Comparison of ENCODE assay signal across 8 cellular contexts in genomic region chr2:85887566-85888019, GRCh38. TPM values are rescaled to one million over a fixed set of nuclear protein-coding genes. Genes with fewer than 3 reads are reported as not detected.
DNase-seq lines count a peak whose midpoint lies in the region; ATAC-seq and TF ChIP-seq lines count a peak whose summit lies in the region.

No MANE protein-coding gene starts in this region.

- H3K27me3 Mint-ChIP-seq in activated T-helper 17 cell treated with anti-CD3 and anti-CD28 coated beads, Interleukin-2, amount 50 U/mL, for 72 hours: no peaks in the 10 kb centered on the region
- peaks cover 10% of the 10 kb centered on the region for H3K27me3 Mint-ChIP-seq in neural crest cell (ENCODE audit: low read depth)

- ATAC-seq in Panc1: peak; percentile 26; the same call in 1 of the 2 replicates
- ATAC-seq in activated T-helper 17 cell treated with anti-CD3 and anti-CD28 coated beads, Interleukin-2, amount 50 U/mL, for 72 hours (replicated peaks): peak; percentile 43

- peak overlapping the region; percentile 14 for H3K27ac Mint-ChIP-seq in activated T-helper 17 cell treated with anti-CD3 and anti-CD28 coated beads, Interleukin-2, amount 50 U/mL, for 72 hours
- H3K27ac Mint-ChIP-seq in neural crest cell (ENCODE audit: unreplicated experiment): no peak overlapping the region

- H3K79me2 ChIP-seq in GM23248 (ENCODE audit: insufficient read depth): peaks cover 37% of the 10 kb centered on the region

- H3F3A ChIP-seq in GM23248 (ENCODE audit: insufficient read depth): peaks cover 25% of the 10 kb centered on the region

- CTCF ChIA-PET in Panc1 (lab: Charles Lee): interaction anchor here (1.0 kb wide), 1 partner anchor 44 kb away, joined by 4 read pairs; no protein-coding TSS in a partner anchor

- H3K4me3 ChIP-seq in GM23248 (peak overlapping the region; percentile 85), Panc1 (ENCODE audit: low read depth in 2 of 2, low read length in 2 of 2) (peak overlapping the region; percentile 64 to 86), fibroblast of pulmonary artery (replicated peaks; ENCODE audit: low read depth, low read length) (peak overlapping the region; percentile 93), tibial nerve (peak overlapping the region; percentile 52 to 96 (median 77))

- WGBS in GM23248 (ENCODE audit: low coverage in 1 of 2, low lambda C conversion rate in 2 of 2, missing lambda C conversion rate in 2 of 2), 2 experiments: 1 to 3% methylated on average over 10 of the region's 10 CpGs
- 3% methylated on average over 10 of the region's 10 CpGs for WGBS in tibial nerve, 2 donors

- TF ChIP-seq CTCF in Panc1 (IDR thresholded peaks at IDR 0.05) (no peak), fibroblast of pulmonary artery (IDR thresholded peaks at IDR 0.05; ENCODE audit: low read length, missing control alignments) (peak; percentile 37), neural crest cell (conservative IDR thresholded peaks at IDR 0.05) (peak; percentile 31), tibial nerve (IDR thresholded peaks at IDR 0.05) (peak in 3 of 5 experiments; percentile 6 to 30 (median 9))

- DNase-seq in AG08395 (ENCODE audit: low spot score) (peak; percentile 35), GM23248 (peak; percentile 84), Panc1 (ENCODE audit: low read depth, low spot score) (no peak), fibroblast of pulmonary artery (ENCODE audit: low read depth) (peak; percentile 47), neural crest cell (ENCODE audit: low read depth, low spot score) (no peak), tibial nerve (ENCODE audit: low spot score in 2 of 2) (peak in 1 of 2 donors; percentile 27), NCI-H2029 treated with DMSO at 0.1 percent for 48 hours (lab: John Stamatoyannopoulos, UW) (no peak)

- no peaks in the 10 kb centered on the region for H3K9me3 ChIP-seq in GM23248 (ENCODE audit: low read depth)
- H3K9me3 ChIP-seq in Panc1 (ENCODE audit: control insufficient read depth, insufficient read depth, low read depth, low read length): no peaks in the 10 kb centered on the region
- no peaks in the 10 kb centered on the region for H3K9me3 ChIP-seq in tibial nerve

- no peaks in the 10 kb centered on the region for H3K9me2 ChIP-seq in GM23248 (ENCODE audit: insufficient read depth)

- H3K27me3 ChIP-seq in GM23248 (replicated peaks; ENCODE audit: insufficient read depth) (no peaks in the 10 kb centered on the region), Panc1 (ENCODE audit: control insufficient read depth, insufficient read depth, low read length) (0 out of 2 replicates have a peak, but pooled peaks cover 3% of the 10 kb centered on the region), tibial nerve (no peaks in the 10 kb centered on the region)

- POLR2A ChIA-PET in Panc1 (lab: Charles Lee): interaction anchor here (0.6 kb wide), 1 partner anchor 170 kb away, joined by 9 read pairs; no protein-coding TSS in a partner anchor

- no peaks in the 10 kb centered on the region for H3K36me3 Mint-ChIP-seq in activated T-helper 17 cell treated with anti-CD3 and anti-CD28 coated beads, Interleukin-2, amount 50 U/mL, for 72 hours (ENCODE audit: low read depth)
- peaks cover 9% of the 10 kb centered on the region for H3K36me3 Mint-ChIP-seq in neural crest cell (ENCODE audit: low read depth)

- H3K9me3 Mint-ChIP-seq in activated T-helper 17 cell treated with anti-CD3 and anti-CD28 coated beads, Interleukin-2, amount 50 U/mL, for 72 hours: no peaks in the 10 kb centered on the region
- H3K9me3 Mint-ChIP-seq in neural crest cell: no peaks in the 10 kb centered on the region

- H3K9ac ChIP-seq in GM23248: peak overlapping the region; percentile 79

- in situ Hi-C loops in GM23248 (cut with MboI) (loop anchor here (25.0 kb wide), 1 partner anchor 175 kb away; no protein-coding TSS in a partner anchor), Panc1 (cut with HindIII; ENCODE audit: low pct_unique_long_range_greater_than_20kb, low sequenced_read_pairs) (no loop called here)

- peak overlapping the region; percentile 79 for H3K4me3 Mint-ChIP-seq in activated T-helper 17 cell treated with anti-CD3 and anti-CD28 coated beads, Interleukin-2, amount 50 U/mL, for 72 hours
- peak overlapping the region; percentile 90 for H3K4me3 Mint-ChIP-seq in neural crest cell

- H4K20me1 ChIP-seq in GM23248 (ENCODE audit: insufficient read depth): no peaks in the 10 kb centered on the region

- H3K27ac ChIP-seq in GM23248: peak overlapping the region; percentile 78
- H3K27ac ChIP-seq in Panc1 (ENCODE audit: low read length): no peak overlapping the region
- H3K27ac ChIP-seq in tibial nerve: peak overlapping the region; percentile 85 to 98 (median 94)

- H3K4me1 ChIP-seq in GM23248 (ENCODE audit: insufficient read depth) (peaks cover 37% of the 10 kb centered on the region), Panc1 (ENCODE audit: control insufficient read depth, insufficient read depth, low read length) (peaks cover 17% of the 10 kb centered on the region), tibial nerve (peaks cover 0 to 75% (median 29%) of the 10 kb centered on the region in 4 donors)

- peaks cover 22% of the 10 kb centered on the region for H3K4me1 Mint-ChIP-seq in activated T-helper 17 cell treated with anti-CD3 and anti-CD28 coated beads, Interleukin-2, amount 50 U/mL, for 72 hours
- peaks cover 48% of the 10 kb centered on the region for H3K4me1 Mint-ChIP-seq in neural crest cell

- no TSS peak for BruUV-seq in Panc1 (replicated peaks; lab: Mats Ljungman, UMichigan)

- H3K36me3 ChIP-seq in GM23248 (ENCODE audit: low read depth): no peaks in the 10 kb centered on the region
- no peaks in the 10 kb centered on the region for H3K36me3 ChIP-seq in Panc1 (ENCODE audit: control insufficient read depth, insufficient read depth, low read length)
- H3K36me3 ChIP-seq in tibial nerve: no peaks in the 10 kb centered on the region

- peak overlapping the region; percentile 96 for H3K4me2 ChIP-seq in GM23248 (ENCODE audit: unreplicated experiment)

- TF ChIP-seq POLR2A in tibial nerve (IDR thresholded peaks at IDR 0.05): no peak

- intact Hi-C loops in Panc1 (cut with micrococcal nuclease; ENCODE audit: unreplicated experiment): loop anchor here (10.0 kb wide), 1 partner anchor 177 kb away; no protein-coding TSS in a partner anchor

- no peak for TF ChIP-seq EP300 in tibial nerve (IDR thresholded peaks at IDR 0.05)

- H2AFZ ChIP-seq in GM23248: peak overlapping the region; percentile 96

RNA-seq across cellular contexts. Expression of gene ST3GAL5, which starts 1.2 kb away (rescaled TPM):
- 21.0 and 27.2 TPM in 2 replicates for total RNA-seq in GM23248 (2014; rRNA removed; shearing (Covaris generic))
- polyA plus RNA-seq in GM23248 (2016; fragmentation: Nextera tagmentation; extraction: Ambion mirVana): 16.4 and 18.7 TPM in 2 replicates
- total RNA-seq in Panc1 (2021; ENCODE audit: unreplicated experiment) (5.0 TPM), neural crest cell (16.0 and 17.6 TPM in 2 replicates), tibial nerve (10 to 100 TPM; 30.9 to 37.4 (median 32.9) TPM)
- polyA plus RNA-seq in Panc1 (2012; ENCODE audit: insufficient read length): 1.4 TPM
- 10 to 100 TPM in 1 of 2 donors, 1 to 10 TPM in 1; 7.6 to 13.7 TPM for total RNA-seq in activated T-helper 17 cell treated with anti-CD3 and anti-CD28 coated beads, Interleukin-2, amount 50 U/mL, for 72 hours

Comparison
In these comparisons a context has a peak if more than half of its experiments do, and no peak if none do; other contexts are left out.
1. DNase-seq: peak in AG08395 (single experiment), GM23248 (single experiment) and fibroblast of pulmonary artery (single experiment); none in Panc1 (single experiment), neural crest cell (single experiment) and NCI-H2029 treated with DMSO at 0.1 percent for 48 hours (single experiment).
2. Peak in every context shown above with its lines, with median percentiles within 50 percentile points of each other: H3K4me3 ChIP-seq.